In genomic region chr11:46361283-46362145, GRCh38 we compare ENCODE assay signal across 8 cellular contexts. TPM values are rescaled to one million over a fixed set of nuclear protein-coding genes. Genes with fewer than 3 reads are reported as not detected.
DNase-seq lines count a peak whose midpoint lies in the region; ATAC-seq and TF ChIP-seq lines count a peak whose summit lies in the region.

No MANE protein-coding gene starts in this region.

- H3K9me3 ChIP-seq in RWPE2 (ENCODE audit: severe bottlenecking) (no peaks in the 10 kb centered on the region), smooth muscle cell (replicated peaks; ENCODE audit: low read depth) (no peaks in the 10 kb centered on the region)

- peaks cover 29% of the 10 kb centered on the region for H3K4me1 ChIP-seq in RWPE2 (ENCODE audit: insufficient read depth, poor library complexity, severe bottlenecking)
- peaks cover 20% of the 10 kb centered on the region for H3K4me1 ChIP-seq in smooth muscle cell (ENCODE audit: low read depth)

- peak overlapping the region; percentile 89 to 95 for H3K27ac Mint-ChIP-seq in activated naive CD4-positive, alpha-beta T cell treated with anti-CD3 and anti-CD28 coated beads, Interleukin-2, amount 50 U/mL, for 72 hours

- H3K27me3 ChIP-seq in RWPE2 (ENCODE audit: insufficient read depth, poor library complexity, severe bottlenecking): no peaks in the 10 kb centered on the region
- H3K27me3 ChIP-seq in smooth muscle cell (ENCODE audit: low read depth): no peaks in the 10 kb centered on the region

- H3K27ac ChIP-seq in RWPE2 (ENCODE audit: poor library complexity, severe bottlenecking) (peak overlapping the region; percentile 59), smooth muscle cell (ENCODE audit: low read depth) (peak overlapping the region; percentile 38)

- H2AFZ ChIP-seq in smooth muscle cell (ENCODE audit: low read depth): no peak overlapping the region

- H3F3A ChIP-seq in smooth muscle cell (ENCODE audit: low read depth): no peaks in the 10 kb centered on the region

- peak overlapping the region; percentile 28 for H3K9ac ChIP-seq in smooth muscle cell (ENCODE audit: low read depth)

- H3K9me3 Mint-ChIP-seq in activated naive CD4-positive, alpha-beta T cell treated with anti-CD3 and anti-CD28 coated beads, Interleukin-2, amount 50 U/mL, for 72 hours: no peaks in the 10 kb centered on the region

- H3K36me3 Mint-ChIP-seq in activated naive CD4-positive, alpha-beta T cell treated with anti-CD3 and anti-CD28 coated beads, Interleukin-2, amount 50 U/mL, for 72 hours: no peaks in the 10 kb centered on the region

- 55% methylated on average over 23 of the region's 26 CpGs for whole genome bisulfite sequencing in smooth muscle cell (ENCODE audit: low lambda C conversion rate)

- DNase-seq in activated gamma-delta T cell treated with Interleukin-2 at 50 U/mL for 16 hours (peak; percentile 62), activated gamma-delta T cell (lab: John Stamatoyannopoulos, UW) (no peak), RWPE2 (ENCODE audit: low spot score) (no peak), hepatic stellate cell (ENCODE audit: low spot score) (peak; percentile 95), smooth muscle cell (lab: John Stamatoyannopoulos, UW; ENCODE audit: unreplicated experiment) (no peak), T1000 (lab: John Stamatoyannopoulos, UW) (no peak)
- peak; percentile 67 to 69 for DNase-seq in activated naive CD4-positive, alpha-beta T cell treated with anti-CD3 and anti-CD28 coated beads, Interleukin-2, amount 50 U/mL, for 72 hours (ENCODE audit: low spot score in 2 of 2)

- H3K4me3 ChIP-seq in RWPE2 (ENCODE audit: severe bottlenecking) (no peak overlapping the region), smooth muscle cell (no peak overlapping the region)

- TF ChIP-seq CTCF in RWPE2 (IDR thresholded peaks at IDR 0.05; ENCODE audit: poor library complexity, severe bottlenecking) (no peak), smooth muscle cell (IDR thresholded peaks at IDR 0.05; ENCODE audit: borderline replicate concordance, insufficient read depth, poor library complexity, severe bottlenecking) (no peak)

- ATAC-seq in HG03108 (IDR thresholded peaks at IDR 0.05; ENCODE audit: unreplicated experiment) (peak; percentile 92), RWPE2 (ENCODE audit: low read depth) (no peak)
- ATAC-seq in activated naive CD4-positive, alpha-beta T cell treated with anti-CD3 and anti-CD28 coated beads, Interleukin-2, amount 50 U/mL, for 72 hours: peak; percentile 91 to 92

- H3K4me2 ChIP-seq in smooth muscle cell: peak overlapping the region; percentile 74

- H3K79me2 ChIP-seq in smooth muscle cell (ENCODE audit: low read depth): peaks cover 53% of the 10 kb centered on the region

- H3K36me3 ChIP-seq in RWPE2 (ENCODE audit: low read depth) (no peaks in the 10 kb centered on the region), smooth muscle cell (ENCODE audit: low read depth) (no peaks in the 10 kb centered on the region)

- H4K20me1 ChIP-seq in smooth muscle cell (ENCODE audit: low read depth): peaks cover 88% of the 10 kb centered on the region

RNA-seq across cellular contexts. Expression of gene DGKZ, which starts 14.3 kb away (rescaled TPM):
- total RNA-seq in activated naive CD4-positive, alpha-beta T cell treated with anti-CD3 and anti-CD28 coated beads, Interleukin-2, amount 50 U/mL, for 72 hours: 100 to 1,000 TPM in 1 of 2 donors, 10 to 100 TPM in 1; 88.0 to 108 TPM
- 32.2 and 42.1 TPM in 2 replicates for total RNA-seq in smooth muscle cell
- polyA plus RNA-seq in smooth muscle cell: 30.7 and 52.0 TPM in 2 replicates

RNA-seq across cellular contexts. Expression of gene MDK, which starts 20.0 kb away (rescaled TPM):
- 10 to 100 TPM in 1 of 2 donors, 1 to 10 TPM in 1; 5.8 to 14.8 TPM for total RNA-seq in activated naive CD4-positive, alpha-beta T cell treated with anti-CD3 and anti-CD28 coated beads, Interleukin-2, amount 50 U/mL, for 72 hours
- 403 and 490 TPM in 2 replicates for total RNA-seq in smooth muscle cell
- 667 and 755 TPM in 2 replicates for polyA plus RNA-seq in smooth muscle cell

RNA-seq across cellular contexts. Expression of gene CHRM4, which starts 30.1 kb away (rescaled TPM):
- total RNA-seq in activated naive CD4-positive, alpha-beta T cell treated with anti-CD3 and anti-CD28 coated beads, Interleukin-2, amount 50 U/mL, for 72 hours: under 1 TPM in 1 of 2 donors, not detected in 1; 0.64 TPM
- 4.7 and 5.6 TPM in 2 replicates for total RNA-seq in smooth muscle cell
- polyA plus RNA-seq in smooth muscle cell: 11.1 and 20.0 TPM in 2 replicates

Comparison
In these comparisons a context has a peak if more than half of its experiments do, and no peak if none do; other contexts are left out.
1. DNase-seq: peak in activated gamma-delta T cell treated with Interleukin-2 at 50 U/mL for 16 hours (single experiment), activated naive CD4-positive, alpha-beta T cell treated with anti-CD3 and anti-CD28 coated beads, Interleukin-2, amount 50 U/mL, for 72 hours (2 of 2) and hepatic stellate cell (single experiment); none in activated gamma-delta T cell (single experiment), RWPE2 (single experiment), smooth muscle cell (single experiment) and T1000 (single experiment).
2. RNA of gene MDK, which starts 20.0 kb away (total RNA-seq): 403 to 490 TPM in smooth muscle cell; 5.8 to 14.8 TPM in activated naive CD4-positive, alpha-beta T cell treated with anti-CD3 and anti-CD28 coated beads, Interleukin-2, amount 50 U/mL, for 72 hours; every median in the first group is over 10 times any median in the second.